ENCODE assay signal across 10 cellular contexts in genomic region chr17:58514795-58515157, GRCh38. TPM values are rescaled to one million over a fixed set of nuclear protein-coding genes. Genes with fewer than 3 reads are reported as not detected.
DNase-seq lines count a peak whose midpoint lies in the region; ATAC-seq and TF ChIP-seq lines count a peak whose summit lies in the region.
"Had no signal": no experiment of that assay in that cellular context is flagged by ENCODE, and none has a peak within 500 bp of the region (broad histone marks: within the 10 kb centered on the region; RNA-seq: fewer than 3 reads in every experiment).

No MANE protein-coding gene starts in this region.

- no peaks in the 10 kb centered on the region for H3K9me3 Mint-ChIP-seq in Calu3 (ENCODE audit: low read depth, unreplicated experiment)
- no peaks in the 10 kb centered on the region for H3K9me3 Mint-ChIP-seq in progenitor cell of endocrine pancreas (ENCODE audit: low read depth)

- TF ChIP-seq CTCF in Calu3 (IDR thresholded peaks at IDR 0.05; ENCODE audit: unreplicated experiment): no peak
- no peak for TF ChIP-seq CTCF in esophagus squamous epithelium (IDR thresholded peaks at IDR 0.05)
- no peak for TF ChIP-seq CTCF in progenitor cell of endocrine pancreas (IDR thresholded peaks at IDR 0.05; ENCODE audit: unreplicated experiment)

- no peaks in the 10 kb centered on the region for H3K27me3 ChIP-seq in SJSA1 (replicated peaks)
- no peaks in the 10 kb centered on the region for H3K27me3 ChIP-seq in esophagus squamous epithelium

- peak overlapping the region; percentile 80 for H3K4me3 Mint-ChIP-seq in Calu3 (ENCODE audit: low read depth, unreplicated experiment)
- H3K4me3 Mint-ChIP-seq in progenitor cell of endocrine pancreas (ENCODE audit: low read depth): peak overlapping the region; percentile 74

- CTCF ChIA-PET in Calu3 (lab: Charles Lee): interaction anchor here (0.7 kb wide), 1 partner anchor 235 kb away, joined by 3 read pairs; no protein-coding TSS in a partner anchor

- ATAC-seq in HG02571 (IDR thresholded peaks at IDR 0.05; ENCODE audit: unreplicated experiment) (no peak), GM18520 (IDR thresholded peaks at IDR 0.05; ENCODE audit: unreplicated experiment) (no peak), HG03135 (IDR thresholded peaks at IDR 0.05; ENCODE audit: unreplicated experiment) (no peak)

- H3K27ac ChIP-seq in SJSA1 (no peak overlapping the region), esophagus squamous epithelium (peak overlapping the region; percentile 74 to 90 (median 86))

- intact Hi-C loops in Calu3 (cut with micrococcal nuclease; ENCODE audit: unreplicated experiment) (loop anchor here (5.0 kb wide), 2 partner anchors 118 to 198 kb away; no protein-coding TSS in a partner anchor), esophagus squamous epithelium (cut with DNase I) (loop anchor here (10.0 kb wide), 1 partner anchor 160 kb away; the partner anchor contains the start of gene SUPT4H1)

- peaks cover 31% of the 10 kb centered on the region for H3K4me1 Mint-ChIP-seq in Calu3 (ENCODE audit: low read depth, unreplicated experiment)
- peaks cover 30% of the 10 kb centered on the region for H3K4me1 Mint-ChIP-seq in progenitor cell of endocrine pancreas (ENCODE audit: low read depth)

- H3K27ac Mint-ChIP-seq in Calu3 (ENCODE audit: unreplicated experiment) (no peak overlapping the region), progenitor cell of endocrine pancreas (peak overlapping the region; percentile 87)

- H3K36me3 Mint-ChIP-seq in Calu3 (ENCODE audit: insufficient read depth, unreplicated experiment) (peaks cover 51% of the 10 kb centered on the region), progenitor cell of endocrine pancreas (ENCODE audit: insufficient read depth) (peaks cover 12% of the 10 kb centered on the region)

- TF ChIP-seq POLR2A in esophagus squamous epithelium (IDR thresholded peaks at IDR 0.05): no peak

- no TSS peak for BruUV-seq in Calu3 (replicated peaks; lab: Mats Ljungman, UMichigan)

- no peak for DNase-seq in Calu3
- DNase-seq in SJSA1 (ENCODE audit: low read depth in 1 of 2, low spot score in 2 of 2): no peak
- no peak for DNase-seq in esophagus squamous epithelium (lab: John Stamatoyannopoulos, UW)
- DNase-seq in progenitor cell of endocrine pancreas (ENCODE audit: low spot score, unreplicated experiment): no peak
- DNase-seq in DMS79 treated with DMSO at 0.1 percent for 48 hours (lab: John Stamatoyannopoulos, UW): no peak

- H3K36me3 ChIP-seq in SJSA1: peaks cover 35% of the 10 kb centered on the region
- H3K36me3 ChIP-seq in esophagus squamous epithelium: peaks cover 5 to 39% (median 6%) of the 10 kb centered on the region in 3 donors

- H3K27me3 Mint-ChIP-seq in Calu3 (ENCODE audit: unreplicated experiment): no peaks in the 10 kb centered on the region
- no peaks in the 10 kb centered on the region for H3K27me3 Mint-ChIP-seq in progenitor cell of endocrine pancreas

- H3K9me3 ChIP-seq in SJSA1 (replicated peaks): no peaks in the 10 kb centered on the region
- no peaks in the 10 kb centered on the region for H3K9me3 ChIP-seq in esophagus squamous epithelium

- H3K4me3 ChIP-seq in SJSA1 (peak overlapping the region; percentile 63), esophagus squamous epithelium (peak overlapping the region; percentile 67 to 91 (median 74))

- H3K4me1 ChIP-seq in SJSA1 (replicated peaks) (peaks cover 32% of the 10 kb centered on the region), esophagus squamous epithelium (peaks cover 27 to 63% (median 36%) of the 10 kb centered on the region in 3 donors)

- 6 to 11% methylated on average over 10 to 11 of the region's 11 CpGs for WGBS in esophagus squamous epithelium, 2 donors

RNA-seq across cellular contexts. Expression of gene MTMR4, which starts 0.3 kb away (rescaled TPM):
- total RNA-seq in Calu3 (2022) (28.2 and 33.5 TPM in 2 replicates), esophagus squamous epithelium (10 to 100 TPM; 21.7 to 34.5 (median 28.0) TPM), progenitor cell of endocrine pancreas (89.3 and 91.9 TPM in 2 replicates)
- 20.3 and 40.2 TPM in 2 replicates for total RNA-seq in SJSA1 (2014; rRNA removed; shearing (Covaris generic))

RNA-seq across cellular contexts. Expression of gene HSF5, which starts 26.6 kb away (rescaled TPM):
- total RNA-seq in Calu3 (2022): 0.07 TPM in 1 of 2 replicates, not detected in the other
- not detected in 2 replicates for total RNA-seq in SJSA1 (2014; rRNA removed; shearing (Covaris generic))
- total RNA-seq in esophagus squamous epithelium: under 1 TPM in 1 of 4 donors, not detected in 3; under 0.01 TPM
- 0.11 and 0.12 TPM in 2 replicates for total RNA-seq in progenitor cell of endocrine pancreas
- total RNA-seq: esophagus mucosa, subcutaneous adipose tissue had no signal
